In the genomic region with DNA sequence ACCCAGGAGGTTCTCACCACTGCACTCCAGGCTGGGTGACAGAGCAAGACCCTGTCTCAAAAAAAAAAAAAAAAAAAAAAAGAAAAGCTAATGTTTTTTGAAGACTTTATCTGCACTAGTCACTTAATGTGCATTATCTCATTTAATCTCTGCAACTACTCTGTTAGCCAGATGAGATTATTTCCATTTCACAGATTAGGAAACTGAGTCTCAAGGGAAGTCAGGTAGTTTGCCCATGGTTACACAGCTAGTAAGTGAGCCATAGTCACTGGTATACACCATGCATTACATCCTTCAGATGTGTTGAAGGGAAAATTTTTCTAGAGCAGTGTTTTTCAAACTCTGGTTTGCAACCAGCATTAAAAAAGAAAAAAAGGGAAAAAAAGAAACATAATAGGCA, we compare ENCODE assay signal across 20 cellular contexts. TPM values are rescaled to one million over a fixed set of nuclear protein-coding genes. Genes with fewer than 3 reads are reported as not detected.
DNase-seq lines count a peak whose midpoint lies in the region; FAIRE-seq and TF ChIP-seq lines count a peak whose summit lies in the region.
"Had no signal": no experiment of that assay in that cellular context is flagged by ENCODE, and none has a peak within 500 bp of the region (broad histone marks: within the 10 kb centered on the region; RNA-seq: fewer than 3 reads in every experiment).

No MANE protein-coding gene starts in this region.

- H2AFZ ChIP-seq in SK-N-SH (ENCODE audit: low read depth): no peak overlapping the region

- no peaks in the 10 kb centered on the region for H3K9me2 ChIP-seq in SK-N-SH

- POLR2A ChIA-PET in HEK293 (lab: Yijun Ruan, JAX) (interaction anchor here (0.6 to 1.3 kb wide), 5 partner anchors 14 to 382 kb away, joined by 3 to 7 read pairs (median 4); partner anchors contain the start of genes KLC4, KLHDC3 and MRPL2), SK-N-SH (lab: Yijun Ruan, JAX) (no interaction called here)

- no peaks in the 10 kb centered on the region for H3K4me1 ChIP-seq in HEK293 (ENCODE audit: control insufficient read depth, insufficient read depth, low read length)
- no peaks in the 10 kb centered on the region for H3K4me1 ChIP-seq in kidney (ENCODE audit: control insufficient read depth in 1 of 2, insufficient read depth in 1 of 2, low read depth in 1 of 2, low read length in 2 of 2)
- H3K4me1 ChIP-seq in SK-N-SH (ENCODE audit: control insufficient read depth in 1 of 2, insufficient read depth in 2 of 2, low read depth in 1 of 2, low read length in 1 of 2): peaks cover 0 to 6% of the 10 kb centered on the region in 2 experiments; a peak in 1 of 4 replicates
- H3K4me1 ChIP-seq: BE2C had no signal

- H3K79me2 ChIP-seq in SK-N-SH (ENCODE audit: insufficient read depth): no peaks in the 10 kb centered on the region

- no peak overlapping the region for H3K27ac ChIP-seq in HEK293 (ENCODE audit: extremely low read depth, low read depth, low read length)
- H3K27ac ChIP-seq in kidney (ENCODE audit: low read depth in 2 of 2, low read length in 2 of 2): no peak overlapping the region
- H3K27ac ChIP-seq in SK-N-SH (ENCODE audit: low read depth in 2 of 2, low read length in 1 of 2): no peak overlapping the region
- H3K27ac ChIP-seq: BLaER1 had no signal

- DNase-seq in kidney: peak; percentile 6
- no peak for DNase-seq in SK-N-SH
- DNase-seq in D341Med (ENCODE audit: low spot score): no peak
- DNase-seq: 8988T; BE2C; C1 segment of cervical spinal cord; CD4-positive, alpha-beta memory T cell; CD4-positive, CD25-positive, alpha-beta regulatory T cell; CD8-positive, alpha-beta memory T cell; COR-L47; DMS79 treated with DMSO at 0.1 percent for 48 hours; GDM1 had no signal

- H3K36me3 ChIP-seq in HEK293 (ENCODE audit: control insufficient read depth in 2 of 2, insufficient read depth in 1 of 2, low read length in 2 of 2): peaks cover 0 to 17% of the 10 kb centered on the region in 2 experiments; a peak in 2 of 3 replicates
- H3K36me3 ChIP-seq in kidney (ENCODE audit: control insufficient read depth in 1 of 2, insufficient read depth in 2 of 2, low read length in 2 of 2): peaks cover 0 to 3% of the 10 kb centered on the region in 2 donors
- peaks cover 13% of the 10 kb centered on the region in 2 experiments for H3K36me3 ChIP-seq in SK-N-SH (replicated peaks in 1 of 2; ENCODE audit: control insufficient read depth in 1 of 2, insufficient read depth in 2 of 2, low read length in 1 of 2)

- no peak for TF ChIP-seq RAD21 in SK-N-SH (IDR thresholded peaks at IDR 0.05; ENCODE audit: low read length)

- H3K4me2 ChIP-seq in SK-N-SH: no peak overlapping the region
- H3K4me2 ChIP-seq: BLaER1 had no signal

- no peaks in the 10 kb centered on the region for H4K20me1 ChIP-seq in SK-N-SH (ENCODE audit: insufficient read depth)
- H4K20me1 ChIP-seq: BLaER1 had no signal

- H3K27me3 ChIP-seq in SK-N-SH (ENCODE audit: insufficient read depth): no peaks in the 10 kb centered on the region
- H3K27me3 ChIP-seq: BE2C, BLaER1 had no signal

- TF ChIP-seq CTCF in HEK293 (tag by site-specific recombination; IDR thresholded peaks at IDR 0.05): no peak
- TF ChIP-seq CTCF in kidney (IDR thresholded peaks at IDR 0.05; ENCODE audit: borderline replicate concordance, extremely low read depth, insufficient read depth): no peak
- TF ChIP-seq CTCF in SK-N-SH (IDR thresholded peaks at IDR 0.05): no peak

- FAIRE-seq in G401.6 (lab: Jason Lieb, UNC) (peak; percentile 13), kidney (lab: Jason Lieb, UNC) (no peak)
- FAIRE-seq: A204.1, D721Med, GM12878, GM12892, GM18507 had no signal

- H3K9me3 ChIP-seq in HEK293 (ENCODE audit: control insufficient read depth, insufficient read depth, low read depth, low read length) (no peaks in the 10 kb centered on the region), kidney (ENCODE audit: control insufficient read depth in 1 of 2, low read length in 2 of 2) (no peaks in the 10 kb centered on the region), SK-N-SH (no peaks in the 10 kb centered on the region)
- H3K9me3 ChIP-seq: BE2C, BLaER1 had no signal

- TF ChIP-seq EP300 in SK-N-SH (IDR thresholded peaks at IDR 0.05; ENCODE audit: borderline replicate concordance in 1 of 2, low read depth in 1 of 2, low read length in 1 of 2): no peak

- CTCF ChIA-PET in HEK293 (lab: Yijun Ruan, JAX): interaction anchor here (0.6 to 1.2 kb wide), 2 partner anchors 20 to 74 kb away, joined by 3 to 7 read pairs; no protein-coding TSS in a partner anchor
- CTCF ChIA-PET in SK-N-SH (lab: Yijun Ruan, JAX): interaction anchor here (1.1 to 1.7 kb wide), 2 partner anchors 20 to 99 kb away, joined by 3 to 7 read pairs; no protein-coding TSS in a partner anchor

- intact Hi-C loops in kidney (cut with DNase I): no loop called here

- H3K9ac ChIP-seq in kidney (ENCODE audit: low read length in 2 of 2): no peak overlapping the region
- H3K9ac ChIP-seq in SK-N-SH: no peak overlapping the region
- H3K9ac ChIP-seq: BLaER1 had no signal

- no peak overlapping the region for H3K4me3 ChIP-seq in HEK293 (ENCODE audit: low read depth, low read length)
- no peak overlapping the region for H3K4me3 ChIP-seq in kidney (ENCODE audit: low read length in 2 of 2)
- no peak overlapping the region for H3K4me3 ChIP-seq in SK-N-SH (ENCODE audit: low read depth in 2 of 2, low read length in 1 of 2)
- H3K4me3 ChIP-seq: BLaER1, GM12878 had no signal

- H3F3A ChIP-seq in SK-N-SH (replicated peaks; ENCODE audit: insufficient read depth): peaks cover 9% of the 10 kb centered on the region

TF ChIP-seq in HEK293, 187 proteins besides CTCF, POLR2A, EP300 and RAD21:
- TF ChIP-seq ZNF664 (tag by site-specific recombination; IDR thresholded peaks at IDR 0.05): peak; percentile 97
- TF ChIP-seq ZNF768 (tag by site-specific recombination; IDR thresholded peaks at IDR 0.05): no peak
- no peak for TF ChIP-seq ZNF121 (tag by site-specific recombination; IDR thresholded peaks at IDR 0.05)

TF ChIP-seq in SK-N-SH, 30 proteins besides CTCF, POLR2A, EP300 and RAD21:
- TF ChIP-seq RCOR1 (IDR thresholded peaks at IDR 0.05; ENCODE audit: low read length) (no peak), CHD2 (IDR thresholded peaks at IDR 0.05; ENCODE audit: low read length, partially characterized antibody) (no peak), RXRA (IDR thresholded peaks at IDR 0.05; ENCODE audit: borderline replicate concordance, low read depth) (no peak), EZH2phosphoT487 (IDR thresholded peaks at IDR 0.05; ENCODE audit: borderline replicate concordance, low read depth) (no peak), MAX (IDR thresholded peaks at IDR 0.05; ENCODE audit: low read depth) (no peak), NFIC (IDR thresholded peaks at IDR 0.05; ENCODE audit: borderline replicate concordance) (no peak), IRF3 (IDR thresholded peaks at IDR 0.05; ENCODE audit: low read depth, low read length) (no peak), ELF1 (IDR thresholded peaks at IDR 0.05) (no peak), TEAD4 (IDR thresholded peaks at IDR 0.05; ENCODE audit: borderline replicate concordance, insufficient read depth) (no peak), MEF2A (IDR thresholded peaks at IDR 0.05; ENCODE audit: borderline replicate concordance, low read depth) (no peak)
- TF ChIP-seq, protein P1, sequence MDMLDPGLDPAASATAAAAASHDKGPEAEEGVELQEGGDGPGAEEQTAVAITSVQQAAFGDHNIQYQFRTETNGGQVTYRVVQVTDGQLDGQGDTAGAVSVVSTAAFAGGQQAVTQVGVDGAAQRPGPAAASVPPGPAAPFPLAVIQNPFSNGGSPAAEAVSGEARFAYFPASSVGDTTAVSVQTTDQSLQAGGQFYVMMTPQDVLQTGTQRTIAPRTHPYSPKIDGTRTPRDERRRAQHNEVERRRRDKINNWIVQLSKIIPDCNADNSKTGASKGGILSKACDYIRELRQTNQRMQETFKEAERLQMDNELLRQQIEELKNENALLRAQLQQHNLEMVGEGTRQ (IDR thresholded peaks at IDR 0.05; ENCODE audit: borderline replicate concordance, low read depth, low read length): no peak
- TF ChIP-seq, protein P2, sequence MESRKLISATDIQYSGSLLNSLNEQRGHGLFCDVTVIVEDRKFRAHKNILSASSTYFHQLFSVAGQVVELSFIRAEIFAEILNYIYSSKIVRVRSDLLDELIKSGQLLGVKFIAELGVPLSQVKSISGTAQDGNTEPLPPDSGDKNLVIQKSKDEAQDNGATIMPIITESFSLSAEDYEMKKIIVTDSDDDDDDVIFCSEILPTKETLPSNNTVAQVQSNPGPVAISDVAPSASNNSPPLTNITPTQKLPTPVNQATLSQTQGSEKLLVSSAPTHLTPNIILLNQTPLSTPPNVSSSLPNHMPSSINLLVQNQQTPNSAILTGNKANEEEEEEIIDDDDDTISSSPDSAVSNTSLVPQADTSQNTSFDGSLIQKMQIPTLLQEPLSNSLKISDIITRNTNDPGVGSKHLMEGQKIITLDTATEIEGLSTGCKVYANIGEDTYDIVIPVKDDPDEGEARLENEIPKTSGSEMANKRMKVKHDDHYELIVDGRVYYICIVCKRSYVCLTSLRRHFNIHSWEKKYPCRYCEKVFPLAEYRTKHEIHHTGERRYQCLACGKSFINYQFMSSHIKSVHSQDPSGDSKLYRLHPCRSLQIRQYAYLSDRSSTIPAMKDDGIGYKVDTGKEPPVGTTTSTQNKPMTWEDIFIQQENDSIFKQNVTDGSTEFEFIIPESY (IDR thresholded peaks at IDR 0.05; ENCODE audit: borderline replicate concordance, low read depth): no peak

RNA-seq across cellular contexts. Expression of gene SRF, which starts 7.2 kb away (rescaled TPM):
- 30.6 TPM for total RNA-seq in kidney
- polyA plus RNA-seq in kidney (ENCODE audit: insufficient read depth, low read depth, low replicate concordance) (13.8 TPM), SK-N-SH (2012; rRNA removed) (31.7 and 33.8 TPM in 2 replicates)
- polyA plus RNA-seq in SK-N-SH (2012; cell fraction: cytosol; rRNA removed): 19.6 and 25.8 TPM in 2 replicates
- 31.2 and 32.7 TPM in 2 replicates for polyA plus RNA-seq in SK-N-SH (2012; cell fraction: nucleus; rRNA removed)

RNA-seq across cellular contexts. Expression of gene CUL9, which starts 18.1 kb away (rescaled TPM):
- total RNA-seq in kidney: 47.3 TPM
- polyA plus RNA-seq in kidney (ENCODE audit: insufficient read depth, low read depth, low replicate concordance): 34.7 TPM
- polyA plus RNA-seq in SK-N-SH (2012; rRNA removed): 36.8 and 37.7 TPM in 2 replicates
- polyA plus RNA-seq in SK-N-SH (2012; cell fraction: cytosol; rRNA removed): 13.6 and 15.6 TPM in 2 replicates
- 241 and 294 TPM in 2 replicates for polyA plus RNA-seq in SK-N-SH (2012; cell fraction: nucleus; rRNA removed)
